8 cellular contexts compared by ENCODE assay signal in the genomic region with DNA sequence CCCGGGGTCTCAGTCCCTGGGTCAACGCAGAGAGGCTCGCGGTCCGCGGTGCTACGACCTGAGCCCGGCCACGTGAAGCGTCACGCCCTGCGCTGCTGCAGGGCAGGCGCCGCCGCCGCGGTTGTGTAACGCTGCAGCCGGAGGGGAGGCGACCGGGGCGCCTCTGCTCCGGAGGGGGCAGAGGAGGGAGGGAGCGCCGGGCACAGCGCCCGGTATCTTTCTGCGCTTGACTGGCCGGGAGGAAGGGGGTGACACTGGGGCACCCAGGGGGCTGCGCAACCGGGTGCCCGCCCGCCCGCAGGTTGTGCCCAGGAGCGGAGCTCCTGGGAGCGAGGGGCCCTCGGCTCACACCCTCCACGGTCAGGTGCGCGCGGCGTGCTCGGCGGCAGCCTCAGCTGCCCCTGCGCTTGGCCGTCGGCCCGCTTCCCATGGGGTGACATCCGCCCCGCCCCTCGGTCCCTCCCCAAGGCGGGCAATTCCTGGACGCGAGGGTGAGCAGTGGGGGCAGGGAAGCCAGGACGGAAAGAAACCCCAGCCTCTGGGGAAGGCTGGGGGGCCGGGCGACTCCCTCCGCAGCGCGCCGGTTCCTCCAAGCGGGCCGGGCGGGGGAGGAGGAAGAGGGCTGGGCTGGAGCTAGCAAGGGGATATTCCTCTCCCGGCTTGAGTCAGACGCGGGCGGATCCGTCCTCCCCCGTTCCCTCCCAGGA. TPM values are rescaled to one million over a fixed set of nuclear protein-coding genes. Genes with fewer than 3 reads are reported as not detected.
DNase-seq lines count a peak whose midpoint lies in the region; ATAC-seq and TF ChIP-seq lines count a peak whose summit lies in the region.

No MANE protein-coding gene starts in this region.

- H3K4me1 ChIP-seq in GM23338 (ENCODE audit: insufficient read depth) (peaks cover 19% of the 10 kb centered on the region), cardiac muscle cell (ENCODE audit: low read depth) (peaks cover 28% of the 10 kb centered on the region), parathyroid adenoma (peaks cover 20% of the 10 kb centered on the region)

- peak overlapping the region; percentile 88 for H3K4me3 Mint-ChIP-seq in GM23338
- H3K4me3 Mint-ChIP-seq in activated naive CD8-positive, alpha-beta T cell treated with anti-CD3 and anti-CD28 coated beads, Interleukin-2, amount 50 U/mL, for 24 hours: peak overlapping the region; percentile 95
- peak overlapping the region; percentile 96 for H3K4me3 Mint-ChIP-seq in type B pancreatic cell

- H3K36me3 ChIP-seq in GM23338 (ENCODE audit: insufficient read depth): no peaks in the 10 kb centered on the region
- H3K36me3 ChIP-seq in SK-N-MC (ENCODE audit: insufficient read depth, low read length): no peaks in the 10 kb centered on the region
- peaks cover 2% of the 10 kb centered on the region for H3K36me3 ChIP-seq in cardiac muscle cell
- H3K36me3 ChIP-seq in parathyroid adenoma (ENCODE audit: control insufficient read depth, insufficient read depth, low read length): no peaks in the 10 kb centered on the region

- no peaks in the 10 kb centered on the region for H4K20me1 ChIP-seq in GM23338 (replicated peaks; ENCODE audit: insufficient read depth)

- H3K4me3 ChIP-seq in GM23338: peak overlapping the region; percentile 91
- H3K4me3 ChIP-seq in SK-N-MC: peak overlapping the region; percentile 74
- peak overlapping the region; percentile 67 for H3K4me3 ChIP-seq in cardiac muscle cell
- peak overlapping the region; percentile 68 for H3K4me3 ChIP-seq in parathyroid adenoma (ENCODE audit: low read depth, low read length)

- peaks cover 53% of the 10 kb centered on the region for H3K27me3 ChIP-seq in GM23338 (ENCODE audit: insufficient read depth)
- H3K27me3 ChIP-seq in cardiac muscle cell: no peaks in the 10 kb centered on the region
- H3K27me3 ChIP-seq in parathyroid adenoma (ENCODE audit: control insufficient read depth, insufficient read depth, low read length): no peaks in the 10 kb centered on the region

- in situ Hi-C loops in G401 (cut with HindIII; ENCODE audit: low sequenced_read_pairs): no loop called here

- peak overlapping the region; percentile 94 for H3K4me2 ChIP-seq in GM23338
- H3K4me2 ChIP-seq in parathyroid adenoma (ENCODE audit: low read length): peak overlapping the region; percentile 89

- DNase-seq in G401 (ENCODE audit: low spot score) (peak; percentile 88), GM23338 (ENCODE audit: low spot score) (peak; percentile 86), Kasumi-1 (lab: John Stamatoyannopoulos, UW) (peak; percentile 95 to 96), SK-N-MC (ENCODE audit: low read depth, low spot score) (no peak), cardiac muscle cell (ENCODE audit: low read depth in 1 of 2, low spot score in 1 of 2) (peak; percentile 95 to 100), type B pancreatic cell (ENCODE audit: extremely low spot score, unreplicated experiment) (peak; percentile 85)
- DNase-seq in activated naive CD8-positive, alpha-beta T cell treated with anti-CD3 and anti-CD28 coated beads, Interleukin-2, amount 50 U/mL, for 24 hours: peak; percentile 95

- H3F3A ChIP-seq in GM23338 (replicated peaks; ENCODE audit: low read depth): peaks cover 18% of the 10 kb centered on the region

- peak overlapping the region; percentile 95 for H2AFZ ChIP-seq in GM23338
- H2AFZ ChIP-seq in parathyroid adenoma: peak overlapping the region; percentile 78

- H3K27ac ChIP-seq in GM23338 (ENCODE audit: low read depth): no peak overlapping the region
- no peak overlapping the region for H3K27ac ChIP-seq in SK-N-MC
- peak overlapping the region; percentile 97 for H3K27ac ChIP-seq in cardiac muscle cell
- peak overlapping the region; percentile 98 for H3K27ac ChIP-seq in parathyroid adenoma

- peak; percentile 52 for ATAC-seq in GM23338
- peak; percentile 45 for ATAC-seq in activated naive CD8-positive, alpha-beta T cell treated with anti-CD3 and anti-CD28 coated beads, Interleukin-2, amount 50 U/mL, for 24 hours

- H3K9ac ChIP-seq in SK-N-MC (ENCODE audit: insufficient read length): no peak overlapping the region
- H3K9ac ChIP-seq in parathyroid adenoma: peak overlapping the region; percentile 88

- H3K36me3 Mint-ChIP-seq in GM23338 (ENCODE audit: low read depth): peaks cover 2% of the 10 kb centered on the region; the same call in 2 of the 3 replicates
- H3K36me3 Mint-ChIP-seq in activated naive CD8-positive, alpha-beta T cell treated with anti-CD3 and anti-CD28 coated beads, Interleukin-2, amount 50 U/mL, for 24 hours (ENCODE audit: low read depth): peaks cover 42% of the 10 kb centered on the region
- H3K36me3 Mint-ChIP-seq in type B pancreatic cell: peaks cover 10% of the 10 kb centered on the region

- H3K9me3 Mint-ChIP-seq in GM23338: 0 out of 3 replicates have a peak, but pooled peaks cover 5% of the 10 kb centered on the region
- no peaks in the 10 kb centered on the region for H3K9me3 Mint-ChIP-seq in activated naive CD8-positive, alpha-beta T cell treated with anti-CD3 and anti-CD28 coated beads, Interleukin-2, amount 50 U/mL, for 24 hours
- no peaks in the 10 kb centered on the region for H3K9me3 Mint-ChIP-seq in type B pancreatic cell

- H3K27me3 Mint-ChIP-seq in GM23338 (ENCODE audit: insufficient read depth, low read depth, poor library complexity) (peaks cover 43% of the 10 kb centered on the region), type B pancreatic cell (peaks cover 37% of the 10 kb centered on the region)
- H3K27me3 Mint-ChIP-seq in activated naive CD8-positive, alpha-beta T cell treated with anti-CD3 and anti-CD28 coated beads, Interleukin-2, amount 50 U/mL, for 24 hours: no peaks in the 10 kb centered on the region

- no peaks in the 10 kb centered on the region for H3K9me3 ChIP-seq in SK-N-MC (ENCODE audit: low read depth, low read length)
- no peaks in the 10 kb centered on the region for H3K9me3 ChIP-seq in cardiac muscle cell (ENCODE audit: low read depth)
- H3K9me3 ChIP-seq in parathyroid adenoma (ENCODE audit: control insufficient read depth, low read length): no peaks in the 10 kb centered on the region

- H3K79me2 ChIP-seq in GM23338 (replicated peaks; ENCODE audit: insufficient read depth) (no peaks in the 10 kb centered on the region), parathyroid adenoma (peaks cover 8% of the 10 kb centered on the region)

- H3K4me1 Mint-ChIP-seq in GM23338: peaks cover 26% of the 10 kb centered on the region
- H3K4me1 Mint-ChIP-seq in activated naive CD8-positive, alpha-beta T cell treated with anti-CD3 and anti-CD28 coated beads, Interleukin-2, amount 50 U/mL, for 24 hours: peaks cover 54% of the 10 kb centered on the region
- H3K4me1 Mint-ChIP-seq in type B pancreatic cell (ENCODE audit: unreplicated experiment): peaks cover 28% of the 10 kb centered on the region

- H3K27ac Mint-ChIP-seq in GM23338: no peak overlapping the region
- H3K27ac Mint-ChIP-seq in activated naive CD8-positive, alpha-beta T cell treated with anti-CD3 and anti-CD28 coated beads, Interleukin-2, amount 50 U/mL, for 24 hours: peak overlapping the region; percentile 97
- H3K27ac Mint-ChIP-seq in type B pancreatic cell: peak overlapping the region; percentile 93

- TF ChIP-seq CTCF in GM23338 (conservative IDR thresholded peaks at IDR 0.05; ENCODE audit: low read depth in 2 of 2): no peak
- TF ChIP-seq CTCF in cardiac muscle cell (IDR thresholded peaks at IDR 0.05; ENCODE audit: low read depth, low read length): no peak
- TF ChIP-seq CTCF in parathyroid adenoma (IDR thresholded peaks at IDR 0.05): no peak
- TF ChIP-seq CTCF in type B pancreatic cell (conservative IDR thresholded peaks at IDR 0.05): no peak

- no peaks in the 10 kb centered on the region for H3K9me2 ChIP-seq in GM23338 (ENCODE audit: insufficient read depth)

TF ChIP-seq in GM23338, 12 proteins besides CTCF, POLR2A, EP300 and RAD21:
- TF ChIP-seq POLR2AphosphoS5 (IDR thresholded peaks at IDR 0.05; ENCODE audit: low read depth) (peak; percentile 72), CREB1 (CRISPR knock-in tag; IDR thresholded peaks at IDR 0.05; ENCODE audit: low read depth) (0 out of 2 replicates have a peak, but pooled peaks have one; percentile 28), EZH2phosphoT487 (IDR thresholded peaks at IDR 0.05; ENCODE audit: unreplicated experiment) (no peak)

RNA-seq across cellular contexts. Expression of gene BHLHE40, which starts 0.8 kb away (rescaled TPM):
- 6.6 and 7.2 TPM in 2 replicates for total RNA-seq in G401 (2014; rRNA removed; shearing (Covaris generic))
- 1.7 and 2.2 TPM in 2 replicates for total RNA-seq in GM23338 (2014; rRNA removed; shearing (Covaris generic))
- polyA plus RNA-seq in GM23338 (2016; fragmentation: Nextera tagmentation; extraction: Ambion mirVana) (1.7 and 2.0 TPM in 2 replicates), cardiac muscle cell (11.7 and 15.0 TPM in 2 replicates)
- total RNA-seq in cardiac muscle cell (15.3 and 18.4 TPM in 2 replicates), type B pancreatic cell (ENCODE audit: low replicate concordance) (13.6 and 40.5 TPM in 2 replicates)

Comparison
In these comparisons a context has a peak if more than half of its experiments do, and no peak if none do; other contexts are left out.
1. H3K27ac ChIP-seq: peak in cardiac muscle cell (single experiment) and parathyroid adenoma (single experiment); none in GM23338 (single experiment) and SK-N-MC (single experiment).
2. Peak in every context shown above with its lines, with median percentiles within 50 percentile points of each other: H3K4me3 ChIP-seq and H3K4me3 Mint-ChIP-seq.